In genomic region chr9:111524731-111525055, GRCh38 we compare ENCODE assay signal across 8 cellular contexts. TPM values are rescaled to one million over a fixed set of nuclear protein-coding genes. Genes with fewer than 3 reads are reported as not detected.
A peak's percentile ranks its signal among the peaks of the same experiment; 100 is the strongest.
DNase-seq lines count a peak whose midpoint lies in the region; ATAC-seq, FAIRE-seq and TF ChIP-seq lines count a peak whose summit lies in the region.

No MANE protein-coding gene starts in this region.

- H3K9ac ChIP-seq in SK-N-SH (no peak overlapping the region), HepG2 (ENCODE audit: insufficient read depth, low read depth, low read length) (peak overlapping the region; percentile 49; the same call in 1 of the 2 replicates)

- peak overlapping the region; percentile 87 to 88 for H3K4me3 ChIP-seq in SK-N-SH (ENCODE audit: low read depth in 2 of 2, low read length in 1 of 2)
- peak overlapping the region; percentile 80 to 91 (median 86); a peak in 5 of 6 replicates for H3K4me3 ChIP-seq in HepG2 (replicated peaks in 1 of 3; ENCODE audit: insufficient read depth in 1 of 3, low read depth in 2 of 3, low read length in 3 of 3)
- H3K4me3 ChIP-seq in suprapubic skin, result peak overlapping the region; percentile 65

- H2AFZ ChIP-seq in SK-N-SH (ENCODE audit: low read depth) (peak overlapping the region; percentile 97; the same call in 1 of the 2 replicates), HepG2 (ENCODE audit: low read length) (peak overlapping the region; percentile 66)

- H3K27ac ChIP-seq in SK-N-SH (ENCODE audit: low read depth in 2 of 2, low read length in 1 of 2), result peak overlapping the region in 1 of 2 experiments; percentile 48; a peak in 1 of 4 replicates
- H3K27ac ChIP-seq in angular gyrus (ENCODE audit: low read depth, low read length), result peak overlapping the region; percentile 96
- no peak overlapping the region for H3K27ac ChIP-seq in HepG2 (ENCODE audit: extremely low read length, insufficient read depth, low read length)
- H3K27ac ChIP-seq in suprapubic skin, result no peak overlapping the region

- TF ChIP-seq EP300 in SK-N-SH (IDR thresholded peaks at IDR 0.05; ENCODE audit: borderline replicate concordance in 1 of 2, low read depth in 1 of 2, low read length in 1 of 2) (no peak), HepG2 (IDR thresholded peaks at IDR 0.05; ENCODE audit: low read depth in 2 of 2, low read length in 2 of 2) (no peak), HepG2 (CRISPR knock-in tag; IDR thresholded peaks at IDR 0.05; ENCODE audit: borderline replicate concordance) (no peak), suprapubic skin (IDR thresholded peaks at IDR 0.05) (no peak)

- CTCF ChIA-PET in SK-N-SH (lab: Yijun Ruan, JAX), result interaction anchor here (1.4 to 2.2 kb wide), 2 partner anchors 20 to 97 kb away, joined by 4 to 6 read pairs; no protein-coding TSS in a partner anchor
- CTCF ChIA-PET in HepG2 (lab: Yijun Ruan, JAX; ENCODE audit: low intra/inter-chr PET ratio, low total read pairs), result no interaction called here

- no peaks in the 10 kb centered on the region for H3K27me3 ChIP-seq in SK-N-SH (ENCODE audit: insufficient read depth)
- no peaks in the 10 kb centered on the region; a peak in 1 of 5 replicates for H3K27me3 ChIP-seq in HepG2 (ENCODE audit: control insufficient read depth in 1 of 2, insufficient read depth in 2 of 2, low read length in 2 of 2)
- no peaks in the 10 kb centered on the region for H3K27me3 ChIP-seq in suprapubic skin

- peaks cover 6 to 10% of the 10 kb centered on the region in 2 experiments; a peak in 2 of 4 replicates for H3K4me1 ChIP-seq in SK-N-SH (ENCODE audit: control insufficient read depth in 1 of 2, insufficient read depth in 2 of 2, low read depth in 1 of 2, low read length in 1 of 2)
- peaks cover 22% of the 10 kb centered on the region for H3K4me1 ChIP-seq in HepG2 (ENCODE audit: insufficient read depth, low read length)
- H3K4me1 ChIP-seq in suprapubic skin, result peaks cover 14% of the 10 kb centered on the region

- in situ Hi-C loops in HepG2 (cut with HindIII; ENCODE audit: extremely low pct_ligation_motif_present, low pct_unique_long_range_greater_than_20kb), result no loop called here

- TF ChIP-seq CTCF in SK-N-SH (IDR thresholded peaks at IDR 0.05), result no peak
- TF ChIP-seq CTCF in HepG2 (CRISPR knock-in tag; IDR thresholded peaks at IDR 0.05), result no peak
- TF ChIP-seq CTCF in suprapubic skin (IDR thresholded peaks at IDR 0.05), result no peak

- no TSS peak for BruUV-seq in HepG2 (replicated peaks; lab: Mats Ljungman, UMichigan)

- H4K20me1 ChIP-seq in SK-N-SH (ENCODE audit: insufficient read depth) (no peaks in the 10 kb centered on the region), HepG2 (ENCODE audit: insufficient read depth, low read length) (no peaks in the 10 kb centered on the region)

- H3F3A ChIP-seq in SK-N-SH (replicated peaks; ENCODE audit: insufficient read depth), result no peaks in the 10 kb centered on the region

- no peak for TF ChIP-seq RAD21 in SK-N-SH (IDR thresholded peaks at IDR 0.05; ENCODE audit: low read length)
- TF ChIP-seq RAD21 in HepG2 (CRISPR knock-in tag; IDR thresholded peaks at IDR 0.05), result no peak

- intact Hi-C loops in HepG2 (cut with micrococcal nuclease; ENCODE audit: unreplicated experiment), result loop anchor here (2.0 kb wide), 1 partner anchor 74 kb away; the partner anchor contains the start of gene PTGR1

- POLR2A ChIA-PET in SK-N-SH (lab: Yijun Ruan, JAX) (interaction anchor here (0.9 to 2.1 kb wide), 2 partner anchors 41 to 137 kb away, joined by 3 to 7 read pairs; partner anchors contain the start of genes ECPAS and GNG10), HepG2 (lab: Yijun Ruan, JAX) (interaction anchor here (0.9 to 1.6 kb wide), 3 partner anchors 8 to 40 kb away, joined by 4 to 10 read pairs (median 5); partner anchors contain the start of gene ECPAS)

- H3K79me2 ChIP-seq in SK-N-SH (ENCODE audit: insufficient read depth), result no peaks in the 10 kb centered on the region
- H3K79me2 ChIP-seq in HepG2 (ENCODE audit: insufficient read depth, low read length), result no peaks in the 10 kb centered on the region

- ATAC-seq in SK-N-SH treated with all-trans-retinoic acid at 6 μM for 48 hours (no peak), HepG2 (no peak), HG02759 (IDR thresholded peaks at IDR 0.05; ENCODE audit: unreplicated experiment) (no peak)

- H3K4me2 ChIP-seq in SK-N-SH (peak overlapping the region; percentile 93), HepG2 (ENCODE audit: low read depth, low read length) (peak overlapping the region; percentile 96)

- H3K36me3 ChIP-seq in SK-N-SH (replicated peaks in 1 of 2; ENCODE audit: control insufficient read depth in 1 of 2, insufficient read depth in 2 of 2, low read length in 1 of 2), result peaks cover 0 to 2% of the 10 kb centered on the region in 2 experiments
- peaks cover 0 to 5% of the 10 kb centered on the region in 2 experiments; a peak in 1 of 5 replicates for H3K36me3 ChIP-seq in HepG2 (replicated peaks in 1 of 2; ENCODE audit: control insufficient read depth in 1 of 2, insufficient read depth in 2 of 2, low read length in 2 of 2)
- no peaks in the 10 kb centered on the region for H3K36me3 ChIP-seq in suprapubic skin

- no peak for FAIRE-seq in HepG2 (lab: Jason Lieb, UNC)

- no peaks in the 10 kb centered on the region for H3K9me2 ChIP-seq in SK-N-SH

- H3K9me3 ChIP-seq in SK-N-SH (no peaks in the 10 kb centered on the region), HepG2 (ENCODE audit: low read length) (no peaks in the 10 kb centered on the region), suprapubic skin (no peaks in the 10 kb centered on the region)

- WGBS in SK-N-SH (ENCODE audit: low lambda C conversion rate), result 27% methylated on average over 6 of the region's 7 CpGs
- 50% methylated on average over 5 of the region's 7 CpGs for WGBS in HepG2 (ENCODE audit: low lambda C conversion rate)
- WGBS in suprapubic skin, result 27% methylated on average over 7 of the region's 7 CpGs

- DNase-seq in SK-N-SH (no peak), HepG2 (ENCODE audit: low spot score) (no peak), suprapubic skin (ENCODE audit: low spot score in 2 of 2) (no peak), GF-D8 (lab: John Stamatoyannopoulos, UW) (no peak), HUDEP-2 (lab: John Stamatoyannopoulos, UW; ENCODE audit: unreplicated experiment in 76 of 76) (no peak)

- TF ChIP-seq POLR2A in HepG2 (IDR thresholded peaks at IDR 0.05; ENCODE audit: insufficient read depth in 1 of 2, low read depth in 2 of 2, low read length in 2 of 2), result peak in 1 of 2 experiments; percentile 32; a peak in 1 of 4 replicates
- TF ChIP-seq POLR2A in suprapubic skin (IDR thresholded peaks at IDR 0.05), result no peak

RNA-seq across cellular contexts. Expression of gene ZNF483, which starts 0.3 kb away (rescaled TPM):
- polyA plus RNA-seq in SK-N-SH (2012; rRNA removed) (0.53 and 0.60 TPM in 2 replicates), HepG2 (2011; rRNA removed) (1.4 and 2.0 TPM in 2 replicates)
- polyA plus RNA-seq in SK-N-SH (2012; cell fraction: cytosol; rRNA removed), result 0.55 and 0.67 TPM in 2 replicates
- polyA plus RNA-seq in SK-N-SH (2012; cell fraction: nucleus; rRNA removed), result 0.47 and 1.0 TPM in 2 replicates
- total RNA-seq in HepG2 (2016; rRNA removed; fragmentation: Illumina TruSeq; extraction: Trizol) (9.5 and 15.7 TPM in 2 replicates), suprapubic skin (1 to 10 TPM; 1.4 to 4.5 (median 2.5) TPM)
- total RNA-seq in HepG2 (2016; cell fraction: cytosol; rRNA removed; fragmentation: Illumina TruSeq; extraction: Trizol; ENCODE audit: low read depth), result 10.6 and 15.0 TPM in 2 replicates
- total RNA-seq in HepG2 (2016; cell fraction: insoluble cytoplasmic fraction; rRNA removed; fragmentation: Illumina TruSeq; extraction: Trizol), result 7.7 and 14.2 TPM in 2 replicates
- total RNA-seq in HepG2 (2016; cell fraction: membrane; rRNA removed; fragmentation: Illumina TruSeq; extraction: Trizol), result 6.0 and 8.2 TPM in 2 replicates
- total RNA-seq in HepG2 (2016; cell fraction: nucleus; rRNA removed; fragmentation: Illumina TruSeq; extraction: Trizol), result 9.4 and 10.0 TPM in 2 replicates
- polyA plus RNA-seq in HepG2 (2011; cell fraction: cytosol; rRNA removed), result 0.50 and 0.87 TPM in 2 replicates
- polyA plus RNA-seq in HepG2 (2011; cell fraction: nucleus; rRNA removed), result 0.93 and 1.8 TPM in 2 replicates
- 1.2 and 1.3 TPM in 2 replicates for polyA plus RNA-seq in HepG2 (2012)
- polyA plus RNA-seq in HepG2 (2016; cell fraction: cytosol; fragmentation: Illumina TruSeq; extraction: Trizol; ENCODE audit: low read depth), result 0.29 and 0.40 TPM in 2 replicates
- polyA plus RNA-seq in HepG2 (2016; cell fraction: insoluble cytoplasmic fraction; fragmentation: Illumina TruSeq; extraction: Trizol; ENCODE audit: low read depth), result 0.85 and 1.6 TPM in 2 replicates
- 0.57 and 0.60 TPM in 2 replicates for polyA plus RNA-seq in HepG2 (2016; cell fraction: membrane; fragmentation: Illumina TruSeq; extraction: Trizol; ENCODE audit: low read depth)
- polyA plus RNA-seq in HepG2 (2016; cell fraction: nucleus; fragmentation: Illumina TruSeq; extraction: Trizol; ENCODE audit: insufficient read depth, low read depth), result 1.8 and 2.5 TPM in 2 replicates
- 6.2 TPM in 1 of 2 replicates, not detected in the other for polyA minus RNA-seq in HepG2 (2011; rRNA and poly(A)+ RNA removed; ENCODE audit: low replicate concordance)
- 3.0 and 3.3 TPM in 2 replicates for polyA minus RNA-seq in HepG2 (2011; cell fraction: cytosol; rRNA and poly(A)+ RNA removed)
- 13.4 and 23.1 TPM in 2 replicates for polyA minus RNA-seq in HepG2 (2011; cell fraction: nucleus; rRNA and poly(A)+ RNA removed)

RNA-seq across cellular contexts. Expression of gene ECPAS, which starts 40.5 kb away (rescaled TPM):
- 17.9 and 18.8 TPM in 2 replicates for polyA plus RNA-seq in SK-N-SH (2012; rRNA removed)
- 13.4 and 14.8 TPM in 2 replicates for polyA plus RNA-seq in SK-N-SH (2012; cell fraction: cytosol; rRNA removed)
- 30.7 and 53.7 TPM in 2 replicates for polyA plus RNA-seq in SK-N-SH (2012; cell fraction: nucleus; rRNA removed)
- total RNA-seq in HepG2 (2016; rRNA removed; fragmentation: Illumina TruSeq; extraction: Trizol), result 58.0 and 81.7 TPM in 2 replicates
- 16.5 and 19.4 TPM in 2 replicates for total RNA-seq in HepG2 (2016; cell fraction: cytosol; rRNA removed; fragmentation: Illumina TruSeq; extraction: Trizol; ENCODE audit: low read depth)
- 61.7 and 85.2 TPM in 2 replicates for total RNA-seq in HepG2 (2016; cell fraction: insoluble cytoplasmic fraction; rRNA removed; fragmentation: Illumina TruSeq; extraction: Trizol)
- 25.2 and 25.7 TPM in 2 replicates for total RNA-seq in HepG2 (2016; cell fraction: membrane; rRNA removed; fragmentation: Illumina TruSeq; extraction: Trizol)
- total RNA-seq in HepG2 (2016; cell fraction: nucleus; rRNA removed; fragmentation: Illumina TruSeq; extraction: Trizol), result 62.2 and 69.4 TPM in 2 replicates
- 35.3 and 37.3 TPM in 2 replicates for polyA plus RNA-seq in HepG2 (2011; rRNA removed)
- 14.0 and 19.7 TPM in 2 replicates for polyA plus RNA-seq in HepG2 (2011; cell fraction: cytosol; rRNA removed)
- polyA plus RNA-seq in HepG2 (2011; cell fraction: nucleus; rRNA removed), result 50.5 and 56.3 TPM in 2 replicates
- polyA plus RNA-seq in HepG2 (2012), result 43.2 and 54.3 TPM in 2 replicates
- polyA plus RNA-seq in HepG2 (2016; cell fraction: cytosol; fragmentation: Illumina TruSeq; extraction: Trizol; ENCODE audit: low read depth), result 2.2 and 2.5 TPM in 2 replicates
- 45.7 and 50.1 TPM in 2 replicates for polyA plus RNA-seq in HepG2 (2016; cell fraction: insoluble cytoplasmic fraction; fragmentation: Illumina TruSeq; extraction: Trizol; ENCODE audit: low read depth)
- polyA plus RNA-seq in HepG2 (2016; cell fraction: membrane; fragmentation: Illumina TruSeq; extraction: Trizol; ENCODE audit: low read depth), result 6.0 and 8.2 TPM in 2 replicates
- 45.4 and 52.1 TPM in 2 replicates for polyA plus RNA-seq in HepG2 (2016; cell fraction: nucleus; fragmentation: Illumina TruSeq; extraction: Trizol; ENCODE audit: insufficient read depth, low read depth)
- polyA minus RNA-seq in HepG2 (2011; rRNA and poly(A)+ RNA removed; ENCODE audit: low replicate concordance), result 61.8 and 69.9 TPM in 2 replicates
- 69.1 and 80.5 TPM in 2 replicates for polyA minus RNA-seq in HepG2 (2011; cell fraction: cytosol; rRNA and poly(A)+ RNA removed)
- 141 and 183 TPM in 2 replicates for polyA minus RNA-seq in HepG2 (2011; cell fraction: nucleus; rRNA and poly(A)+ RNA removed)
- total RNA-seq in suprapubic skin, result 10 to 100 TPM; 59.4 to 98.4 (median 86.3) TPM

Comparison
In these comparisons a context has a peak if more than half of its experiments do, and no peak if none do; other contexts are left out.
1. Of the 25 proteins assayed by ChIP-seq in both HepG2 and SK-N-SH: peak only in HepG2: SIN3A; only in SK-N-SH: none; in both: none; in neither: 24.